20 cellular contexts compared by ENCODE assay signal in the genomic region with DNA sequence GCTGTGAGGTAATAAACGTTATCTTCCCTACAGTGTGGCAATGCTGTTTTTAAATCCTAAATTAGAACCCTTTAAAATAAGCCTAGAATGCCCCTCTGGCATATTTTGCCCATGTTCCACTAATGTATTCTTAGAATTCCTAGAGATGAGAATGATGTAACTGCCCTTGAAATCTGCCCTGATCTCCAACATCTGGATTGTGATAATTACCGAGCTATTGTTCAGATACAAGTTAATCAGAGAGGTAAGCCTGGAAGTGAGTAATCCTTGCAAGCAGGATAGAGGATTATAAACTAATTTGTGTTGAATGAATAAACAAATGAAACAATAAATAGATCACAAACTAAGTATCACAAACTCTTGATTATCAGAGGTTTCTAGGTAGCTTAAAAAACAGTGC.
DNase-seq lines count a peak whose midpoint lies in the region; ATAC-seq, FAIRE-seq and TF ChIP-seq lines count a peak whose summit lies in the region.
"Had no signal": no experiment of that assay in that cellular context is flagged by ENCODE, and none has a peak within 500 bp of the region (broad histone marks: within the 10 kb centered on the region; RNA-seq: fewer than 3 reads in every experiment).

No MANE protein-coding gene starts in this region.

- no peaks in the 10 kb centered on the region for H4K20me1 ChIP-seq in neural progenitor cell (ENCODE audit: low read depth)
- H4K20me1 ChIP-seq: BLaER1 had no signal

- H3K27ac Mint-ChIP-seq in endodermal cell (peak overlapping the region; percentile 87), neural progenitor cell (no peak overlapping the region)

- H3K27ac ChIP-seq in SK-N-MC (no peak overlapping the region), endodermal cell (ENCODE audit: low read depth, low read length) (no peak overlapping the region), neural progenitor cell (peak overlapping the region; percentile 39)
- H3K27ac ChIP-seq: BLaER1, KMS-11 had no signal

- H3K27me3 ChIP-seq in endodermal cell (ENCODE audit: control insufficient read depth, insufficient read depth, low read length, poor library complexity, severe bottlenecking) (no peaks in the 10 kb centered on the region), neural progenitor cell (no peaks in the 10 kb centered on the region)
- H3K27me3 ChIP-seq: BLaER1 had no signal

- FAIRE-seq in GM19239 (lab: Jason Lieb, UNC), result no peak
- FAIRE-seq: GM18507, HTR-8/SVneo had no signal

- H3K4me3 Mint-ChIP-seq in endodermal cell (no peak overlapping the region), neural progenitor cell (no peak overlapping the region)

- no peak for TF ChIP-seq CTCF in endodermal cell (conservative IDR thresholded peaks at IDR 0.05)
- no peak for TF ChIP-seq CTCF in neural progenitor cell (IDR thresholded peaks at IDR 0.05)

- H3K4me1 ChIP-seq in endodermal cell (ENCODE audit: control insufficient read depth, insufficient read depth, low read length) (peaks cover 9% of the 10 kb centered on the region), neural progenitor cell (peaks cover 17% of the 10 kb centered on the region)
- H3K4me1 ChIP-seq: BLaER1 had no signal

- H3K9me3 ChIP-seq in SK-N-MC (ENCODE audit: low read depth, low read length), result no peaks in the 10 kb centered on the region
- no peaks in the 10 kb centered on the region for H3K9me3 ChIP-seq in endodermal cell (ENCODE audit: control insufficient read depth, low read length)
- no peaks in the 10 kb centered on the region for H3K9me3 ChIP-seq in neural progenitor cell (ENCODE audit: low read depth)
- H3K9me3 ChIP-seq: BLaER1 had no signal

- H3K79me2 ChIP-seq in neural progenitor cell (ENCODE audit: low read depth), result no peaks in the 10 kb centered on the region

- H3K36me3 ChIP-seq in SK-N-MC (ENCODE audit: insufficient read depth, low read length) (peaks cover 5% of the 10 kb centered on the region), endodermal cell (ENCODE audit: control insufficient read depth, insufficient read depth, low read length) (peaks cover 10% of the 10 kb centered on the region), neural progenitor cell (no peaks in the 10 kb centered on the region)

- H3K9ac ChIP-seq in SK-N-MC (ENCODE audit: insufficient read length), result no peak overlapping the region
- H3K9ac ChIP-seq in endodermal cell (ENCODE audit: extremely low read depth, low read length, poor library complexity, severe bottlenecking), result peak overlapping the region; percentile 7
- no peak overlapping the region for H3K9ac ChIP-seq in neural progenitor cell
- H3K9ac ChIP-seq: BLaER1, KMS-11 had no signal

- no peak overlapping the region for H3K4me3 ChIP-seq in SK-N-MC
- H3K4me3 ChIP-seq in endodermal cell (ENCODE audit: low read length), result peak overlapping the region; percentile 2
- no peak overlapping the region for H3K4me3 ChIP-seq in neural progenitor cell
- H3K4me3 ChIP-seq: BLaER1 had no signal

- H3F3A ChIP-seq in neural progenitor cell (ENCODE audit: low read depth), result peaks cover 7% of the 10 kb centered on the region

- 70 to 72% methylated on average over 1 to 2 of the region's 2 CpGs for WGBS in endodermal cell (ENCODE audit: insufficient coverage in 1 of 2, insufficient read length in 1 of 2), 2 experiments

- ATAC-seq in GM21723 (IDR thresholded peaks at IDR 0.05; ENCODE audit: unreplicated experiment) (no peak), GM18909 (IDR thresholded peaks at IDR 0.05; ENCODE audit: poor library complexity, unreplicated experiment) (no peak)
- ATAC-seq: HCT116, Panc1, Right ventricle myocardium inferior had no signal

- H3K4me1 Mint-ChIP-seq in endodermal cell, result peaks cover 27% of the 10 kb centered on the region
- no peaks in the 10 kb centered on the region for H3K4me1 Mint-ChIP-seq in neural progenitor cell

- H3K36me3 Mint-ChIP-seq in endodermal cell (ENCODE audit: low read depth) (peaks cover 6% of the 10 kb centered on the region), neural progenitor cell (peaks cover 3% of the 10 kb centered on the region)

- DNase-seq in HCEC 1CT (peak; percentile 29), SK-N-MC (ENCODE audit: low read depth, low spot score) (peak; percentile 37), endodermal cell (no peak), neural progenitor cell (ENCODE audit: low spot score) (peak; percentile 17), GM19239 (ENCODE audit: insufficient read length, low spot score) (no peak)
- DNase-seq in activated CD4-positive, alpha-beta T cell treated with anti-CD3 and anti-CD28 coated beads, Interleukin-2, amount 50 U/mL, for 48 hours, result no peak
- DNase-seq: DMS153, NCI-H1092 treated with DMSO at 0.1 percent for 48 hours, NCI-H187, NCI-H446 treated with DMSO at 0.1 percent for 48 hours, NCI-H774 had no signal

- no peaks in the 10 kb centered on the region for H3K9me3 Mint-ChIP-seq in endodermal cell
- H3K9me3 Mint-ChIP-seq in neural progenitor cell, result no peaks in the 10 kb centered on the region

- H3K27me3 Mint-ChIP-seq in endodermal cell (ENCODE audit: insufficient read depth) (no peaks in the 10 kb centered on the region), neural progenitor cell (ENCODE audit: insufficient read depth, low read depth) (no peaks in the 10 kb centered on the region)

- H3K4me2 ChIP-seq in neural progenitor cell, result peak overlapping the region; percentile 64
- H3K4me2 ChIP-seq: BLaER1, KMS-11 had no signal

- H2AFZ ChIP-seq in neural progenitor cell (replicated peaks), result no peak overlapping the region

Comparison
In these comparisons a context has a peak if more than half of its experiments do, and no peak if none do; other contexts are left out.
1. DNase-seq: peak in HCEC 1CT (single experiment), SK-N-MC (single experiment) and neural progenitor cell (single experiment); none in endodermal cell (single experiment), GM19239 (single experiment) and activated CD4-positive, alpha-beta T cell treated with anti-CD3 and anti-CD28 coated beads, Interleukin-2, amount 50 U/mL, for 48 hours (0 of 2).